Comparison of ENCODE assay signal across 26 cellular contexts in the genomic region with DNA sequence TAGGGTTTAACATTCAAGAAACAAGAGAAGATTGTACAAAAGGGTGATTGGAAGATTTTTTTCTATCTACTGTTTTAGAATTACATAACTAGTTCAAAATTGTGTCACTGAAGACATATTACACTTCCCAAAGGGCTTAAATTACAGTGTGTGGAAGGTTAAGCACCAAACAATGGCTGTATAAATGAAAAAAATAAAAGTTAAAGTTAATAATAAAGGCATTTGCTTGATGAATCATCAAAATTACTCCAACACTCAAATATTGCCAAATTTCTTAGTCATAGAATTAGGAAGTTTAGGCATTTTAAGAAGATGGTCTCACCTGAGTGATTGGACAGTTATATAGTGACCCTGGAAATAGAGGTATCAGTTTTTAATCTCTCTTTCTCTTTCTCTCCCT.
"Had no signal": no experiment of that assay in that cellular context is flagged by ENCODE, and none has a peak within 500 bp of the region (broad histone marks: within the 10 kb centered on the region; RNA-seq: fewer than 3 reads in every experiment).

No MANE protein-coding gene starts in this region.

- H3K9me3 ChIP-seq: colonic mucosa, esophagus muscularis mucosa, gastrocnemius medialis, heart left ventricle, left lung, psoas muscle, sigmoid colon, thoracic aorta, tibial nerve, upper lobe of right lung, uterus had no signal

- DNase-seq: colonic mucosa; effector CD8-positive, alpha-beta T cell; endodermal cell; gastrocnemius medialis; heart left ventricle; left cardiac atrium; left lung; mesendoderm; naive thymus-derived CD8-positive, alpha-beta T cell; nephron progenitor cell; nucleus accumbens; posterior cingulate gyrus; psoas muscle; right cardiac atrium; sigmoid colon; stimulated activated CD4-positive, alpha-beta T cell treated with anti-CD3 and anti-CD28 coated beads, Interleukin-2, amount 100 ng/mL, for 24 hours; stimulated activated CD4-positive, alpha-beta T cell treated with anti-CD3 and anti-CD28 coated beads, Interleukin-4, amount 100 ng/mL, for 4 hours; stimulated activated naive CD8-positive, alpha-beta T cell treated with anti-CD3 and anti-CD28 coated beads, Interleukin-15, Interleukin-2, amounts not matched to agents 100 U/mL and 50 U/mL, for 24 hours; upper lobe of right lung; uterus had no signal

- H2AFZ ChIP-seq: hepatocyte had no signal

- H3K4me1 ChIP-seq: colonic mucosa, esophagus muscularis mucosa, heart left ventricle, left lung, psoas muscle, sigmoid colon, tibial nerve, upper lobe of right lung, uterus had no signal

- H3K4me3 ChIP-seq: colonic mucosa, esophagus muscularis mucosa, gastrocnemius medialis, heart left ventricle, hepatocyte, left lung, psoas muscle, sigmoid colon, thoracic aorta, tibial nerve, upper lobe of right lung, uterus had no signal

- H3K4me1 Mint-ChIP-seq: endodermal cell; naive thymus-derived CD8-positive, alpha-beta T cell; stimulated activated memory B cell treated with anti-CD40 and anti-IgM and Interleukin-4, amounts not matched to agents 10 μg/mL and 1 μg/mL and 100 μg/mL, for 72 hours had no signal

- H3K27ac Mint-ChIP-seq: dendritic cell treated with granulocyte-macrophage colony-stimulating factor and Interleukin-4, amounts not matched to agents 40 ng/mL and 50 ng/mL, for 4 days; endodermal cell; naive thymus-derived CD8-positive, alpha-beta T cell; nephron progenitor cell; stimulated activated memory B cell treated with anti-CD40 and anti-IgM and Interleukin-4, amounts not matched to agents 10 μg/mL and 1 μg/mL and 100 μg/mL, for 72 hours had no signal

- H3K9me3 Mint-ChIP-seq: dendritic cell treated with granulocyte-macrophage colony-stimulating factor and Interleukin-4, amounts not matched to agents 40 ng/mL and 50 ng/mL, for 4 days; endodermal cell; naive thymus-derived CD8-positive, alpha-beta T cell; nephron progenitor cell; stimulated activated memory B cell treated with anti-CD40 and anti-IgM and Interleukin-4, amounts not matched to agents 10 μg/mL and 1 μg/mL and 100 μg/mL, for 72 hours had no signal

- H3K4me3 Mint-ChIP-seq: dendritic cell treated with granulocyte-macrophage colony-stimulating factor and Interleukin-4, amounts not matched to agents 40 ng/mL and 50 ng/mL, for 4 days; endodermal cell; naive thymus-derived CD8-positive, alpha-beta T cell; nephron progenitor cell; stimulated activated memory B cell treated with anti-CD40 and anti-IgM and Interleukin-4, amounts not matched to agents 10 μg/mL and 1 μg/mL and 100 μg/mL, for 72 hours had no signal

- H3K36me3 ChIP-seq: colonic mucosa, esophagus muscularis mucosa, gastrocnemius medialis, heart left ventricle, left lung, sigmoid colon, thoracic aorta, tibial nerve, upper lobe of right lung, uterus had no signal

- H3K4me2 ChIP-seq: hepatocyte had no signal

- H3K27ac ChIP-seq: colonic mucosa, esophagus muscularis mucosa, gastrocnemius medialis, heart left ventricle, hepatocyte, left lung, psoas muscle, sigmoid colon, thoracic aorta, tibial nerve, upper lobe of right lung, uterus had no signal

- H3K36me3 Mint-ChIP-seq: naive thymus-derived CD8-positive, alpha-beta T cell; stimulated activated memory B cell treated with anti-CD40 and anti-IgM and Interleukin-4, amounts not matched to agents 10 μg/mL and 1 μg/mL and 100 μg/mL, for 72 hours had no signal

- H3K27me3 ChIP-seq: colonic mucosa, esophagus muscularis mucosa, gastrocnemius medialis, heart left ventricle, hepatocyte, left lung, sigmoid colon, tibial nerve, upper lobe of right lung, uterus had no signal

- ATAC-seq: gastrocnemius medialis; heart left ventricle; left cardiac atrium; left lung; naive thymus-derived CD8-positive, alpha-beta T cell; psoas muscle; right cardiac atrium; stimulated activated memory B cell treated with anti-CD40 and anti-IgM and Interleukin-4, amounts not matched to agents 10 μg/mL and 1 μg/mL and 100 μg/mL, for 72 hours; stimulated activated naive CD8-positive, alpha-beta T cell treated with anti-CD3 and anti-CD28 coated beads, Interleukin-15, Interleukin-2, amounts not matched to agents 100 U/mL and 50 U/mL, for 24 hours; upper lobe of right lung had no signal

- H3K79me2 ChIP-seq: hepatocyte had no signal

- H3K27me3 Mint-ChIP-seq: dendritic cell treated with granulocyte-macrophage colony-stimulating factor and Interleukin-4, amounts not matched to agents 40 ng/mL and 50 ng/mL, for 4 days; stimulated activated memory B cell treated with anti-CD40 and anti-IgM and Interleukin-4, amounts not matched to agents 10 μg/mL and 1 μg/mL and 100 μg/mL, for 72 hours had no signal
